Comparison of ENCODE assay signal across 10 cellular contexts in the genomic region with DNA sequence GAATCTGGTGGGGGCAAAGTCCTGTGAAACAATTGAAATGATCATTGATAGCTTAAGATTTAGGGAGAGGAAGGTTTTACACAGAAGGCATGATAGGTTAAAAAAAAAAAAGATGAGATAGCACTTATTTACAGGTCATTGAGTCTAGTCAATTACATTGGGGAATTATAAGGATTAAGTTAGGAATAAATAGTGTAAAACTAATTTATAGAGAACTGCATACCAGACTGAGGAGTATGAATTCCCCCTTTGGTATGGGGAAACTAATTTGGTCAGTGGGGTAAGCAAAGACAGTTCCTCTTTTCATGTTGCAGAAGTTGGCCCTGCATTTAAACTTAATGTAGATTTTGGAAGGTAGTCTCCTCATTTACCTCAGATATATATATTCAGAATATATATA. TPM values are rescaled to one million over a fixed set of nuclear protein-coding genes. Genes with fewer than 3 reads are reported as not detected.
A peak's percentile ranks its signal among the peaks of the same experiment; 100 is the strongest.
DNase-seq lines count a peak whose midpoint lies in the region; ATAC-seq and TF ChIP-seq lines count a peak whose summit lies in the region.
"Had no signal": no experiment of that assay in that cellular context is flagged by ENCODE, and none has a peak within 500 bp of the region (broad histone marks: within the 10 kb centered on the region; RNA-seq: fewer than 3 reads in every experiment).

No MANE protein-coding gene starts in this region.

- TF ChIP-seq EP300 in ovary (IDR thresholded peaks at IDR 0.05), result no peak

- H3K4me3 ChIP-seq in Loucy (ENCODE audit: low read length, poor library complexity, severe bottlenecking) (peak overlapping the region; percentile 11), ovary (no peak overlapping the region)

- H3K79me2 ChIP-seq in Loucy (ENCODE audit: insufficient read depth, low read length), result peaks cover 91% of the 10 kb centered on the region

- no peaks in the 10 kb centered on the region for H3K9me2 ChIP-seq in Loucy (replicated peaks; ENCODE audit: low read depth, low read length)

- peaks cover 84% of the 10 kb centered on the region for H4K20me1 ChIP-seq in Loucy (ENCODE audit: insufficient read depth, low read length, poor library complexity, severe bottlenecking)

- DNase-seq in medulla oblongata (ENCODE audit: extremely low spot score), result peak; percentile 57
- DNase-seq in activated gamma-delta T cell (lab: John Stamatoyannopoulos, UW), result no peak
- DNase-seq in stimulated activated CD4-positive, alpha-beta T cell treated with anti-CD3 and anti-CD28 coated beads, Interleukin-4, amount 100 ng/mL, for 24 hours, result no peak
- DNase-seq in ovary, result no peak
- DNase-seq: activated CD4-positive, alpha-beta T cell treated with anti-CD3 and anti-CD28 coated beads, Interleukin-2, amount 50 U/mL, for 4 hours had no signal

- H3K36me3 ChIP-seq in Loucy (ENCODE audit: insufficient read depth, low read length), result peaks cover 24% of the 10 kb centered on the region
- H3K36me3 ChIP-seq in ovary, result no peaks in the 10 kb centered on the region

- intact Hi-C loops in ovary (cut with DNase I), result no loop called here

- H3K9me3 ChIP-seq in Loucy (ENCODE audit: insufficient read depth, low read depth, low read length) (no peaks in the 10 kb centered on the region), ovary (no peaks in the 10 kb centered on the region)

- H3K4me2 ChIP-seq in Loucy (ENCODE audit: low read depth, low read length, poor library complexity, severe bottlenecking), result peak overlapping the region; percentile 32

- H3K27me3 ChIP-seq in Loucy (ENCODE audit: insufficient read depth, low read length, poor library complexity, severe bottlenecking), result no peaks in the 10 kb centered on the region
- H3K27me3 ChIP-seq in ovary, result no peaks in the 10 kb centered on the region

- ATAC-seq in GM18502 (IDR thresholded peaks at IDR 0.05; ENCODE audit: poor library complexity, unreplicated experiment) (peak; percentile 63), GM21619 (IDR thresholded peaks at IDR 0.05; ENCODE audit: unreplicated experiment) (peak; percentile 48), HG02642 (IDR thresholded peaks at IDR 0.05; ENCODE audit: poor library complexity, unreplicated experiment) (no peak)

- H3F3A ChIP-seq in Loucy (ENCODE audit: low read depth), result 0 out of 2 replicates have a peak, but pooled peaks cover 3% of the 10 kb centered on the region

- H3K9ac ChIP-seq in Loucy (ENCODE audit: low read depth, low read length, poor library complexity, severe bottlenecking), result no peak overlapping the region

- TF ChIP-seq CTCF in Loucy (conservative IDR thresholded peaks at IDR 0.05; ENCODE audit: low read length), result no peak
- TF ChIP-seq CTCF in ovary (IDR thresholded peaks at IDR 0.05), result no peak

- TF ChIP-seq POLR2A in ovary (IDR thresholded peaks at IDR 0.05), result no peak

- peaks cover 52% of the 10 kb centered on the region for H3K4me1 ChIP-seq in Loucy (ENCODE audit: insufficient read depth, low read length, poor library complexity, severe bottlenecking)
- H3K4me1 ChIP-seq in ovary (ENCODE audit: insufficient read depth), result no peaks in the 10 kb centered on the region

- H3K27ac ChIP-seq in ovary, result no peak overlapping the region
- H3K27ac ChIP-seq: epithelial cell of prostate had no signal

- H2AFZ ChIP-seq in Loucy (ENCODE audit: low read length), result no peak overlapping the region

RNA-seq across cellular contexts. Expression of a gene that starts 10.7 kb away (rescaled TPM):
- 100 to 1,000 TPM in 1 of 7 donors, 10 to 100 TPM in 6; 71.2 to 141 (median 77.1) TPM for total RNA-seq in ovary
- 10 to 100 TPM; 20.2 to 56.1 TPM for polyA plus RNA-seq in ovary
